Comparison of ENCODE assay signal across 9 cellular contexts in genomic region chr5:134411228-134411545, GRCh38. TPM values are rescaled to one million over a fixed set of nuclear protein-coding genes. Genes with fewer than 3 reads are reported as not detected.
DNase-seq lines count a peak whose midpoint lies in the region; ATAC-seq, FAIRE-seq and TF ChIP-seq lines count a peak whose summit lies in the region.
"Had no signal": no experiment of that assay in that cellular context is flagged by ENCODE, and none has a peak within 500 bp of the region (broad histone marks: within the 10 kb centered on the region; RNA-seq: fewer than 3 reads in every experiment).

No MANE protein-coding gene starts in this region.

- no peaks in the 10 kb centered on the region for H3K27me3 ChIP-seq in heart left ventricle
- no peaks in the 10 kb centered on the region for H3K27me3 ChIP-seq in body of pancreas
- H3K27me3 ChIP-seq in mesendoderm (ENCODE audit: insufficient read depth, low read length, poor library complexity) = no peaks in the 10 kb centered on the region

- H4K5ac ChIP-seq in mesendoderm (ENCODE audit: low read length) = no peak overlapping the region

- 7 to 10% (median 9%) methylated on average over 9 of the region's 9 CpGs for WGBS in heart left ventricle, 4 donors
- WGBS in body of pancreas, 2 donors = 1% methylated on average over 9 of the region's 9 CpGs
- WGBS in mesendoderm (ENCODE audit: extremely low coverage, insufficient coverage, low lambda C conversion rate) = no CpG with 5 or more reads among the region's 9 CpGs
- WGBS in urinary bladder = 5% methylated on average over 9 of the region's 9 CpGs

- no peak overlapping the region for H3K23ac ChIP-seq in mesendoderm (ENCODE audit: low read length)

- peaks cover 10% of the 10 kb centered on the region for H3K79me2 ChIP-seq in mesendoderm (ENCODE audit: control insufficient read depth, insufficient read depth, low read length)

- H3K4me3 ChIP-seq in heart left ventricle = peak overlapping the region; percentile 62 to 98 (median 76)
- peak overlapping the region; percentile 66 to 84 for H3K4me3 ChIP-seq in body of pancreas
- peak overlapping the region; percentile 93 for H3K4me3 ChIP-seq in mesendoderm (ENCODE audit: low read length)
- H3K4me3 ChIP-seq in urinary bladder (ENCODE audit: low read depth, low read length) = peak overlapping the region; percentile 73

- H3K4me1 ChIP-seq in heart left ventricle = peaks cover 0 to 37% (median 22%) of the 10 kb centered on the region in 12 donors
- H3K4me1 ChIP-seq in body of pancreas = peaks cover 61% of the 10 kb centered on the region
- H3K4me1 ChIP-seq in mesendoderm (ENCODE audit: control insufficient read depth, low read depth, low read length) = peaks cover 12% of the 10 kb centered on the region
- no peaks in the 10 kb centered on the region for H3K4me1 ChIP-seq in urinary bladder (ENCODE audit: insufficient read depth)

- H2BK120ac ChIP-seq in mesendoderm (ENCODE audit: low read depth, low read length) = no peak overlapping the region

- H3K27ac ChIP-seq in heart left ventricle (peak overlapping the region in 11 of 12 donors; percentile 69 to 97 (median 90)), body of pancreas (peak overlapping the region in 3 of 4 donors; percentile 87 to 91 (median 90)), mesendoderm (ENCODE audit: low read depth, low read length) (peak overlapping the region; percentile 73), urinary bladder (ENCODE audit: low read depth) (no peak overlapping the region)

- intact Hi-C loops in heart left ventricle (cut with DNase I) (loop anchor here (1.0 to 5.0 kb wide), 12 partner anchors 39 to 176 kb away; partner anchors contain the start of genes JADE2 (in 2 of the 10) and UBE2B (in 1 of the 10)), Right ventricle myocardium inferior (cut with DNase I) (loop anchor here (1.0 to 5.0 kb wide), 3 partner anchors 28 to 166 kb away; no protein-coding TSS in a partner anchor), body of pancreas (cut with DNase I) (loop anchor here (10.0 kb wide), 1 partner anchor 104 kb away; no protein-coding TSS in a partner anchor)

- FAIRE-seq in RCC 7860 (lab: Jason Lieb, UNC) = no peak
- FAIRE-seq: G401.6 had no signal

- TF ChIP-seq CTCF in heart left ventricle (IDR thresholded peaks at IDR 0.05) (no peak), body of pancreas (IDR thresholded peaks at IDR 0.05) (no peak)

- no peak overlapping the region for H2BK5ac ChIP-seq in mesendoderm (ENCODE audit: low read length)

- TF ChIP-seq POLR2A in heart left ventricle (IDR thresholded peaks at IDR 0.05) = no peak
- TF ChIP-seq POLR2A in body of pancreas (IDR thresholded peaks at IDR 0.05) = no peak

- H3K56ac ChIP-seq in mesendoderm (ENCODE audit: low read length) = peak overlapping the region; percentile 95

- ATAC-seq in heart left ventricle (no peak), Right ventricle myocardium inferior (no peak), body of pancreas (no peak)

- H3K36me3 ChIP-seq in heart left ventricle (peaks cover 0 to 15% (median 8%) of the 10 kb centered on the region in 9 donors), body of pancreas (replicated peaks in 1 of 2; ENCODE audit: insufficient read depth in 1 of 2, low read depth in 2 of 2) (no peaks in the 10 kb centered on the region), mesendoderm (ENCODE audit: control insufficient read depth, insufficient read depth, low read length) (no peaks in the 10 kb centered on the region), urinary bladder (ENCODE audit: insufficient read depth) (peaks cover 2% of the 10 kb centered on the region)

- peak overlapping the region; percentile 87 for H4K8ac ChIP-seq in mesendoderm (ENCODE audit: low read depth, low read length)

- peak overlapping the region; percentile 77 for H3K4me2 ChIP-seq in mesendoderm (ENCODE audit: low read length)

- H3K9ac ChIP-seq in mesendoderm (ENCODE audit: low read length) = peak overlapping the region; percentile 95

- H3K18ac ChIP-seq in mesendoderm (ENCODE audit: low read length) = peak overlapping the region; percentile 32

- DNase-seq in heart left ventricle (no peak), Right ventricle myocardium inferior (ENCODE audit: missing footprints) (no peak), body of pancreas (no peak), mesendoderm (no peak), amygdala (lab: John Stamatoyannopoulos, UW) (no peak), DMS 273 (lab: John Stamatoyannopoulos, UW; ENCODE audit: unreplicated experiment) (no peak), RCC 7860 (ENCODE audit: low spot score) (no peak)

- H2AK5ac ChIP-seq in mesendoderm (ENCODE audit: low read length) = peak overlapping the region; percentile 62

- H3K79me1 ChIP-seq in mesendoderm (ENCODE audit: low read length) = peaks cover 6% of the 10 kb centered on the region

- H3K9me3 ChIP-seq in heart left ventricle (no peaks in the 10 kb centered on the region), body of pancreas (no peaks in the 10 kb centered on the region)

- H2BK15ac ChIP-seq in mesendoderm (replicated peaks; ENCODE audit: low read depth) = no peak overlapping the region

- no peak overlapping the region for H3K4ac ChIP-seq in mesendoderm (ENCODE audit: low read depth, low read length)

RNA-seq across cellular contexts. Expression of gene CDKN2AIPNL, which starts 0.5 kb away (rescaled TPM):
- total RNA-seq in heart left ventricle (10 to 100 TPM; 26.6 to 38.4 (median 32.3) TPM), Right ventricle myocardium inferior (45.7 TPM), body of pancreas (10 to 100 TPM in 1 of 2 donors, 1 to 10 TPM in 1; 3.0 to 14.5 TPM), urinary bladder (24.5 TPM)
- polyA plus RNA-seq in heart left ventricle (10 to 100 TPM; 45.1 to 87.5 TPM), urinary bladder (24.1 TPM)
- 57.0 TPM for polyA plus RNA-seq in mesendoderm (2013, experiment 1 of 2)
- polyA plus RNA-seq in mesendoderm (2013, experiment 2 of 2) = 58.8 TPM

RNA-seq across cellular contexts. Expression of gene UBE2B, which starts 39.8 kb away (rescaled TPM):
- 100 to 1,000 TPM in 8 of 9 donors, 10 to 100 TPM in 1; 62.8 to 230 (median 188) TPM for total RNA-seq in heart left ventricle
- 100 to 1,000 TPM; 119 to 195 TPM for polyA plus RNA-seq in heart left ventricle
- 258 TPM for total RNA-seq in Right ventricle myocardium inferior
- 10 to 100 TPM; 31.6 to 36.1 TPM for total RNA-seq in body of pancreas
- 72.8 TPM for polyA plus RNA-seq in mesendoderm (2013, experiment 1 of 2)
- polyA plus RNA-seq in mesendoderm (2013, experiment 2 of 2) = 76.0 TPM
- total RNA-seq in urinary bladder = 80.4 TPM
- polyA plus RNA-seq in urinary bladder = 81.8 TPM

RNA-seq across cellular contexts. Expression of gene CDKL3, which starts 44.2 kb away (rescaled TPM):
- total RNA-seq in heart left ventricle (1 to 10 TPM; 2.6 to 8.0 (median 4.3) TPM), Right ventricle myocardium inferior (4.7 TPM), body of pancreas (1 to 10 TPM in 1 of 2 donors, not detected in 1; 1.0 TPM), urinary bladder (6.0 TPM)
- polyA plus RNA-seq in heart left ventricle (1 to 10 TPM; 3.3 to 5.1 TPM), urinary bladder (2.1 TPM)
- polyA plus RNA-seq in mesendoderm (2013, experiment 1 of 2) = 1.6 TPM
- 1.4 TPM for polyA plus RNA-seq in mesendoderm (2013, experiment 2 of 2)
